Comparison of ENCODE assay signal across 8 cellular contexts in genomic region chr11:32809313-32809712, GRCh38. TPM values are rescaled to one million over a fixed set of nuclear protein-coding genes. Genes with fewer than 3 reads are reported as not detected.
DNase-seq lines count a peak whose midpoint lies in the region; ATAC-seq and TF ChIP-seq lines count a peak whose summit lies in the region.

No MANE protein-coding gene starts in this region.

- H3K4me3 ChIP-seq in tibial nerve, result no peak overlapping the region

- TF ChIP-seq CTCF in nephron progenitor cell (IDR thresholded peaks at IDR 0.05) (peak; percentile 83), tibial nerve (IDR thresholded peaks at IDR 0.05) (peak; percentile 43 to 64 (median 54))

- no peaks in the 10 kb centered on the region for H3K4me1 Mint-ChIP-seq in activated CD4-positive, alpha-beta memory T cell treated with anti-CD3 and anti-CD28 coated beads, Interleukin-2, amount 10 ng/mL, durations not matched to agents 7 days and 5 days
- no peaks in the 10 kb centered on the region for H3K4me1 Mint-ChIP-seq in nephron progenitor cell

- no peaks in the 10 kb centered on the region for H3K36me3 Mint-ChIP-seq in activated CD4-positive, alpha-beta memory T cell treated with anti-CD3 and anti-CD28 coated beads, Interleukin-2, amount 10 ng/mL, durations not matched to agents 7 days and 5 days (ENCODE audit: low read depth)
- no peaks in the 10 kb centered on the region for H3K36me3 Mint-ChIP-seq in nephron progenitor cell (ENCODE audit: low read depth)

- POLR2A ChIA-PET in activated CD4-positive, alpha-beta memory T cell treated with anti-CD3 and anti-CD28 coated beads, Interleukin-2, amount 10 ng/mL, durations not matched to agents 7 days and 5 days (lab: Charles Lee), result no interaction called here

- peak in 1 of 2 donors; percentile 34 for TF ChIP-seq EP300 in tibial nerve (IDR thresholded peaks at IDR 0.05)

- no peaks in the 10 kb centered on the region for H3K9me3 Mint-ChIP-seq in activated CD4-positive, alpha-beta memory T cell treated with anti-CD3 and anti-CD28 coated beads, Interleukin-2, amount 10 ng/mL, durations not matched to agents 7 days and 5 days
- H3K9me3 Mint-ChIP-seq in nephron progenitor cell, result no peaks in the 10 kb centered on the region

- H3K27me3 Mint-ChIP-seq in activated CD4-positive, alpha-beta memory T cell treated with anti-CD3 and anti-CD28 coated beads, Interleukin-2, amount 10 ng/mL, durations not matched to agents 7 days and 5 days, result peaks cover 6% of the 10 kb centered on the region
- peaks cover 2% of the 10 kb centered on the region for H3K27me3 Mint-ChIP-seq in nephron progenitor cell (ENCODE audit: low read depth, poor library complexity)

- H3K27me3 ChIP-seq in tibial nerve, result no peaks in the 10 kb centered on the region

- TF ChIP-seq POLR2A in tibial nerve (IDR thresholded peaks at IDR 0.05), result no peak

- WGBS in tibial nerve, 2 donors, result 19 to 26% methylated on average over 3 of the region's 3 CpGs

- DNase-seq in DMS79 treated with DMSO at 0.1 percent for 48 hours (lab: John Stamatoyannopoulos, UW) (peak; percentile 40), NCI-H526 (lab: John Stamatoyannopoulos, UW) (peak; percentile 76 to 94), fibroblast of gingiva (ENCODE audit: low read depth) (peak; percentile 60), nephron progenitor cell (peak; percentile 79), tibial nerve (ENCODE audit: low spot score in 2 of 2) (peak; percentile 38 to 84)
- peak; percentile 62 for DNase-seq in activated CD4-positive, alpha-beta memory T cell treated with anti-CD3 and anti-CD28 coated beads, Interleukin-2, amount 10 ng/mL, durations not matched to agents 7 days and 5 days

- H3K27ac Mint-ChIP-seq in activated CD4-positive, alpha-beta memory T cell treated with anti-CD3 and anti-CD28 coated beads, Interleukin-2, amount 10 ng/mL, durations not matched to agents 7 days and 5 days, result no peak overlapping the region
- H3K27ac Mint-ChIP-seq in nephron progenitor cell, result no peak overlapping the region

- no peaks in the 10 kb centered on the region for H3K4me1 ChIP-seq in tibial nerve

- H3K36me3 ChIP-seq in tibial nerve, result no peaks in the 10 kb centered on the region

- ATAC-seq in GM21390 (IDR thresholded peaks at IDR 0.05; ENCODE audit: unreplicated experiment) (peak; percentile 98), HG03565 (IDR thresholded peaks at IDR 0.05; ENCODE audit: unreplicated experiment) (peak; percentile 95)

- CTCF ChIA-PET in activated CD4-positive, alpha-beta memory T cell treated with anti-CD3 and anti-CD28 coated beads, Interleukin-2, amount 10 ng/mL, durations not matched to agents 7 days and 5 days (lab: Charles Lee), result interaction anchor here (0.7 to 2.9 kb wide), 9 partner anchors 8 to 256 kb away, joined by 3 to 19 read pairs (median 4); partner anchors contain the start of genes CCDC73 and QSER1

- H3K9me3 ChIP-seq in tibial nerve, result no peaks in the 10 kb centered on the region

- H3K4me3 Mint-ChIP-seq in activated CD4-positive, alpha-beta memory T cell treated with anti-CD3 and anti-CD28 coated beads, Interleukin-2, amount 10 ng/mL, durations not matched to agents 7 days and 5 days, result no peak overlapping the region
- H3K4me3 Mint-ChIP-seq in nephron progenitor cell, result no peak overlapping the region

- no peak overlapping the region for H3K27ac ChIP-seq in tibial nerve

RNA-seq across cellular contexts. Expression of gene CCDC73, which starts 14.9 kb away (rescaled TPM):
- not detected for total RNA-seq in activated CD4-positive, alpha-beta memory T cell treated with anti-CD3 and anti-CD28 coated beads, Interleukin-2, amount 10 ng/mL, durations not matched to agents 7 days and 5 days
- total RNA-seq in tibial nerve, result 1 to 10 TPM in 1 of 4 donors, under 1 TPM in 3; 0.21 to 3.3 (median 0.59) TPM

RNA-seq across cellular contexts. Expression of gene PRRG4, which starts 20.4 kb away (rescaled TPM):
- under 1 TPM; 0.50 to 0.53 TPM for total RNA-seq in activated CD4-positive, alpha-beta memory T cell treated with anti-CD3 and anti-CD28 coated beads, Interleukin-2, amount 10 ng/mL, durations not matched to agents 7 days and 5 days
- 10 to 100 TPM; 15.0 to 30.8 (median 28.3) TPM for total RNA-seq in tibial nerve

Comparison
In these comparisons a context has a peak if more than half of its experiments do, and no peak if none do; other contexts are left out.
1. RNA of gene PRRG4, which starts 20.4 kb away (total RNA-seq): 15.0 to 30.8 TPM in tibial nerve; 0.50 to 0.53 TPM in activated CD4-positive, alpha-beta memory T cell treated with anti-CD3 and anti-CD28 coated beads, Interleukin-2, amount 10 ng/mL, durations not matched to agents 7 days and 5 days; every median in the first group is over 10 times any median in the second.
2. Peak in every context shown above with its lines, with median percentiles within 50 percentile points of each other: DNase-seq.